1 cellular context compared by ENCODE assay signal in the genomic region with DNA sequence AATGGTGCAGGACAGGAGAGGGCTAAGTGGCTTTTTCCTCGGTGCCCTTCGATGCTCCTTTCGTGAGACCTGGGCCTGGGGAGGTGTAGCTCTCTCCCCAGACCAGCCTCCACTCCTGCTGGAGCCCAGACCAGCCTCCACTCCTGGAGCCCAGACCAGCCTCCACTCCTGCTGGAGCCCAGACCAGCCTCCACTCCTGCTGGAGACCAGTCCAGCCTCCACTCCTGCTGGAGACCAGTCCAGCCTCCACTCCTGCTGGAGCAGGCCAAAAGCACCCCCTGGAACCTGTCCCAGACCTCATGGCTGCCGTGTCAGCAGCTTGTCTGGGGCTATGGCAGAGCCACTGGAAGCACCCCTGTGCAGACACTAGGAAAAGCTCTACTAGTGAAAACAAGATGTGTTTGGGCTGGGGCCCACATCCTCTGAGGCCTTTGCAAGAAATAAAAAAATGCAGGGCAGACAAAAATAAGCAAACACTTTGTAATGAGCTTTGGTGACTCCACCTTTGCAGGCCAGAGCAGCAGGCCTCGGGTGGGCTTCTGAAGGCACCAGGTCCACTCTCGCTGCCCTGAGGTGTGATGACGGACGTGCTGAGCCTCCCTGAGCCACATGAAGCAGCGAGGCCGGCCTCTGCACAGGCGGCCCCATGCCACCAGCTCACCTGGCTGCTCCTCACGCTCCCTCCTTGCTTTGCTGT.
TF ChIP-seq lines count a peak whose summit lies in the region.

No MANE protein-coding gene starts in this region.

TF ChIP-seq in HEK293, 187 proteins besides CTCF, POLR2A, EP300 and RAD21:
- TF ChIP-seq, protein P1, sequence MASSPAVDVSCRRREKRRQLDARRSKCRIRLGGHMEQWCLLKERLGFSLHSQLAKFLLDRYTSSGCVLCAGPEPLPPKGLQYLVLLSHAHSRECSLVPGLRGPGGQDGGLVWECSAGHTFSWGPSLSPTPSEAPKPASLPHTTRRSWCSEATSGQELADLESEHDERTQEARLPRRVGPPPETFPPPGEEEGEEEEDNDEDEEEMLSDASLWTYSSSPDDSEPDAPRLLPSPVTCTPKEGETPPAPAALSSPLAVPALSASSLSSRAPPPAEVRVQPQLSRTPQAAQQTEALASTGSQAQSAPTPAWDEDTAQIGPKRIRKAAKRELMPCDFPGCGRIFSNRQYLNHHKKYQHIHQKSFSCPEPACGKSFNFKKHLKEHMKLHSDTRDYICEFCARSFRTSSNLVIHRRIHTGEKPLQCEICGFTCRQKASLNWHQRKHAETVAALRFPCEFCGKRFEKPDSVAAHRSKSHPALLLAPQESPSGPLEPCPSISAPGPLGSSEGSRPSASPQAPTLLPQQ (tag by site-specific recombination; IDR thresholded peaks at IDR 0.05), result 0 out of 2 replicates have a peak, but pooled peaks have one; percentile 60
- TF ChIP-seq ZNF701 (tag by site-specific recombination; IDR thresholded peaks at IDR 0.05) (no peak), ZNF341 (tag by site-specific recombination; IDR thresholded peaks at IDR 0.05; ENCODE audit: low read depth) (peak; percentile 15), ZIC2 (tag by site-specific recombination; IDR thresholded peaks at IDR 0.05) (no peak), ZNF48 (tag by site-specific recombination; IDR thresholded peaks at IDR 0.05) (no peak), GLI2 (tag by site-specific recombination; IDR thresholded peaks at IDR 0.05; ENCODE audit: borderline replicate concordance, low read depth) (no peak), ZFP69B (tag by site-specific recombination; IDR thresholded peaks at IDR 0.05) (peak; percentile 73; the same call in 1 of the 2 replicates), BCL11A (tag by site-specific recombination; IDR thresholded peaks at IDR 0.05; ENCODE audit: low read depth) (no peak)
- TF ChIP-seq, protein P2, sequence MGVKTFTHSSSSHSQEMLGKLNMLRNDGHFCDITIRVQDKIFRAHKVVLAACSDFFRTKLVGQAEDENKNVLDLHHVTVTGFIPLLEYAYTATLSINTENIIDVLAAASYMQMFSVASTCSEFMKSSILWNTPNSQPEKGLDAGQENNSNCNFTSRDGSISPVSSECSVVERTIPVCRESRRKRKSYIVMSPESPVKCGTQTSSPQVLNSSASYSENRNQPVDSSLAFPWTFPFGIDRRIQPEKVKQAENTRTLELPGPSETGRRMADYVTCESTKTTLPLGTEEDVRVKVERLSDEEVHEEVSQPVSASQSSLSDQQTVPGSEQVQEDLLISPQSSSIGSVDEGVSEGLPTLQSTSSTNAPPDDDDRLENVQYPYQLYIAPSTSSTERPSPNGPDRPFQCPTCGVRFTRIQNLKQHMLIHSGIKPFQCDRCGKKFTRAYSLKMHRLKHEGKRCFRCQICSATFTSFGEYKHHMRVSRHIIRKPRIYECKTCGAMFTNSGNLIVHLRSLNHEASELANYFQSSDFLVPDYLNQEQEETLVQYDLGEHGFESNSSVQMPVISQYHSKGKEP (tag by site-specific recombination; IDR thresholded peaks at IDR 0.05), result no peak
- TF ChIP-seq, protein P3, sequence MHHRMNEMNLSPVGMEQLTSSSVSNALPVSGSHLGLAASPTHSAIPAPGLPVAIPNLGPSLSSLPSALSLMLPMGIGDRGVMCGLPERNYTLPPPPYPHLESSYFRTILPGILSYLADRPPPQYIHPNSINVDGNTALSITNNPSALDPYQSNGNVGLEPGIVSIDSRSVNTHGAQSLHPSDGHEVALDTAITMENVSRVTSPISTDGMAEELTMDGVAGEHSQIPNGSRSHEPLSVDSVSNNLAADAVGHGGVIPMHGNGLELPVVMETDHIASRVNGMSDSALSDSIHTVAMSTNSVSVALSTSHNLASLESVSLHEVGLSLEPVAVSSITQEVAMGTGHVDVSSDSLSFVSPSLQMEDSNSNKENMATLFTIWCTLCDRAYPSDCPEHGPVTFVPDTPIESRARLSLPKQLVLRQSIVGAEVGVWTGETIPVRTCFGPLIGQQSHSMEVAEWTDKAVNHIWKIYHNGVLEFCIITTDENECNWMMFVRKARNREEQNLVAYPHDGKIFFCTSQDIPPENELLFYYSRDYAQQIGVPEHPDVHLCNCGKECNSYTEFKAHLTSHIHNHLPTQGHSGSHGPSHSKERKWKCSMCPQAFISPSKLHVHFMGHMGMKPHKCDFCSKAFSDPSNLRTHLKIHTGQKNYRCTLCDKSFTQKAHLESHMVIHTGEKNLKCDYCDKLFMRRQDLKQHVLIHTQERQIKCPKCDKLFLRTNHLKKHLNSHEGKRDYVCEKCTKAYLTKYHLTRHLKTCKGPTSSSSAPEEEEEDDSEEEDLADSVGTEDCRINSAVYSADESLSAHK (tag by site-specific recombination; IDR thresholded peaks at IDR 0.05), result 0 out of 2 replicates have a peak, but pooled peaks have one; percentile 1
- TF ChIP-seq, protein P4, sequence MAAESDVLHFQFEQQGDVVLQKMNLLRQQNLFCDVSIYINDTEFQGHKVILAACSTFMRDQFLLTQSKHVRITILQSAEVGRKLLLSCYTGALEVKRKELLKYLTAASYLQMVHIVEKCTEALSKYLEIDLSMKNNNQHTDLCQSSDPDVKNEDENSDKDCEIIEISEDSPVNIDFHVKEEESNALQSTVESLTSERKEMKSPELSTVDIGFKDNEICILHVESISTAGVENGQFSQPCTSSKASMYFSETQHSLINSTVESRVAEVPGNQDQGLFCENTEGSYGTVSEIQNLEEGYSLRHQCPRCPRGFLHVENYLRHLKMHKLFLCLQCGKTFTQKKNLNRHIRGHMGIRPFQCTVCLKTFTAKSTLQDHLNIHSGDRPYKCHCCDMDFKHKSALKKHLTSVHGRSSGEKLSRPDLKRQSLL (tag by site-specific recombination; IDR thresholded peaks at IDR 0.05), result peak; percentile 70
